In the genomic region with DNA sequence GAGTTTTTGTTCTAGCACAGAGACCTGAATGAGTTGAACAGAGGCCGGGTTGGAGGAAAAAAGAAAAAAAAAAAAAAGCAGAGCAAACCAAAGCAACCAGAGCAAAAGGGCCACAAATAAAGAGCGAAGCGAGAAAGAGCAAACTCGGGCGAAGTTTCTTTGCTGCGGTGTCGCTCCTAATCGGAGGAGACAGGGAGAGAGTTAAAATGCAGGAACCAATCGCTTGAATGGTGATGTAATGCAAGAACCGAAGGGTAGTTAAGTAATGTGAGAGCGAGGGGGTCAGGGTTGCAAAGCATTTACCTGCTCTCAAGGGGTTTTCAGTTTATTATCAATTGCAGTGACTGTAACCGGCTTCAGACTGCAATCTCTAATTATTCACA, we compare ENCODE assay signal across 7 cellular contexts.
A peak's percentile ranks its signal among the peaks of the same experiment; 100 is the strongest.
DNase-seq lines count a peak whose midpoint lies in the region; ATAC-seq, FAIRE-seq and TF ChIP-seq lines count a peak whose summit lies in the region.

No MANE protein-coding gene starts in this region.

- CTCF ChIA-PET in K562 (lab: Yijun Ruan, JAX; ENCODE audit: low intra/inter-chr PET ratio), result no interaction called here

- H2AFZ ChIP-seq in K562 (ENCODE audit: low read depth, low read length), result no peak overlapping the region

- H3K9me3 ChIP-seq in HUES64 (ENCODE audit: insufficient read depth, low read depth, low read length) (no peaks in the 10 kb centered on the region), K562 (replicated peaks; ENCODE audit: control insufficient read depth, insufficient read depth, low read depth, low read length) (no peaks in the 10 kb centered on the region)

- H3K79me2 ChIP-seq in K562 (ENCODE audit: control insufficient read depth, insufficient read depth, low read length), result no peaks in the 10 kb centered on the region

- TF ChIP-seq EP300 in K562 (IDR thresholded peaks at IDR 0.05; ENCODE audit: low read length), result no peak

- H3K9ac ChIP-seq in HUES64 (ENCODE audit: low read depth, low read length), result peak overlapping the region; percentile 88
- H3K9ac ChIP-seq in K562 (ENCODE audit: insufficient read depth in 1 of 2, low read depth in 2 of 2, low read length in 2 of 2), result no peak overlapping the region; a peak in 1 of 4 replicates

- 1% methylated on average over 11 of the region's 12 CpGs for WGBS in HUES64
- WGBS in K562 (ENCODE audit: insufficient coverage, low coverage, missing lambda C conversion rate), result 2% methylated on average over 11 of the region's 12 CpGs

- DNase-seq in K562 (ENCODE audit: extremely low read depth in 1 of 4, low spot score in 3 of 4) (peak in 1 of 4 experiments; percentile 13), iPS-NIHi7 (ENCODE audit: extremely low spot score) (peak; percentile 71), substantia nigra (lab: John Stamatoyannopoulos, UW) (peak in 7 of 49 donors; percentile 8 to 68 (median 43)), NCI-H526 (lab: John Stamatoyannopoulos, UW) (no peak), KBM-7 (no peak)

- POLR2A ChIA-PET in K562 (lab: Yijun Ruan, JAX), result no interaction called here

- ATAC-seq in K562, result peak; percentile 38; the same call in 1 of the 3 replicates
- ATAC-seq in GM19395 (IDR thresholded peaks at IDR 0.05; ENCODE audit: unreplicated experiment), result no peak

- peak overlapping the region; percentile 89 for H3K27ac ChIP-seq in HUES64 (ENCODE audit: low read depth, low read length)
- peak overlapping the region; percentile 60; the same call in 1 of the 3 replicates for H3K27ac ChIP-seq in K562 (ENCODE audit: extremely low read depth, low read depth, low read length)
- peak overlapping the region; percentile 98 for H3K27ac ChIP-seq in substantia nigra (ENCODE audit: low read depth, low read length, poor library complexity, severe bottlenecking)

- no peak for TF ChIP-seq CTCF in K562 (IDR thresholded peaks at IDR 0.05 in 2 of 3, conservative IDR thresholded peaks at IDR 0.05 in 1 of 3; ENCODE audit: insufficient read depth in 2 of 3, low read depth in 1 of 3, low read length in 3 of 3)

- peak overlapping the region; percentile 59 for H3K4me3 ChIP-seq in HUES64 (ENCODE audit: low read length)
- no peak overlapping the region for H3K4me3 ChIP-seq in K562

- TF ChIP-seq POLR2A in K562 (conservative IDR thresholded peaks at IDR 0.05), result no peak

- no peaks in the 10 kb centered on the region for H3K9me1 ChIP-seq in K562 (ENCODE audit: control insufficient read depth, insufficient read depth, low read length)

- no peak for FAIRE-seq in K562 (lab: Jason Lieb, UNC)

- TSS peak; percentile 79 for BruUV-seq in K562 (replicated peaks; lab: Mats Ljungman, UMichigan)

- no peak overlapping the region for H3K4me2 ChIP-seq in K562 (ENCODE audit: insufficient read depth, low read length)

- no peak for TF ChIP-seq RAD21 in K562 (CRISPR knock-in tag; conservative IDR thresholded peaks at IDR 0.05 in 1 of 2, IDR thresholded peaks at IDR 0.05 in 1 of 2)

- peaks cover 45% of the 10 kb centered on the region for H3K4me1 ChIP-seq in HUES64 (ENCODE audit: insufficient read depth, low read length)
- no peaks in the 10 kb centered on the region for H3K4me1 ChIP-seq in K562 (replicated peaks in 1 of 2; ENCODE audit: control insufficient read depth in 2 of 2, insufficient read depth in 2 of 2, low read length in 2 of 2)

- in situ Hi-C loops in K562 (cut with MboI) (no loop called here), KBM-7 (cut with MboI; ENCODE audit: low pct_unique_long_range_greater_than_20kb, low sequenced_read_pairs) (no loop called here)

- 0 out of 2 replicates have a peak, but pooled peaks cover 3% of the 10 kb centered on the region for H4K20me1 ChIP-seq in K562 (replicated peaks; ENCODE audit: control insufficient read depth, insufficient read depth, low read length)

- H3K27me3 ChIP-seq in HUES64 (ENCODE audit: insufficient read depth, low read length) (no peaks in the 10 kb centered on the region), K562 (ENCODE audit: control insufficient read depth in 2 of 2, insufficient read depth in 2 of 2, low read length in 2 of 2) (peaks cover 0 to 24% of the 10 kb centered on the region in 2 experiments; a peak in 4 of 5 replicates)

- no peaks in the 10 kb centered on the region for H3K36me3 ChIP-seq in HUES64 (ENCODE audit: insufficient read depth, low read length)
- no peaks in the 10 kb centered on the region for H3K36me3 ChIP-seq in K562 (ENCODE audit: control insufficient read depth, insufficient read depth, low read length)

- intact Hi-C loops in K562 (cut with micrococcal nuclease), result no loop called here

TF ChIP-seq in K562, 482 proteins besides CTCF, POLR2A, EP300 and RAD21:
- TF ChIP-seq, protein P1, sequence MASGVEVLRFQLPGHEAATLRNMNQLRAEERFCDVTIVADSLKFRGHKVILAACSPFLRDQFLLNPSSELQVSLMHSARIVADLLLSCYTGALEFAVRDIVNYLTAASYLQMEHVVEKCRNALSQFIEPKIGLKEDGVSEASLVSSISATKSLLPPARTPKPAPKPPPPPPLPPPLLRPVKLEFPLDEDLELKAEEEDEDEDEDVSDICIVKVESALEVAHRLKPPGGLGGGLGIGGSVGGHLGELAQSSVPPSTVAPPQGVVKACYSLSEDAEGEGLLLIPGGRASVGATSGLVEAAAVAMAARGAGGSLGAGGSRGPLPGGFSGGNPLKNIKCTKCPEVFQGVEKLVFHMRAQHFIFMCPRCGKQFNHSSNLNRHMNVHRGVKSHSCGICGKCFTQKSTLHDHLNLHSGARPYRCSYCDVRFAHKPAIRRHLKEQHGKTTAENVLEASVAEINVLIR (CRISPR knock-in tag; IDR thresholded peaks at IDR 0.05), result no peak
- TF ChIP-seq, protein P2, sequence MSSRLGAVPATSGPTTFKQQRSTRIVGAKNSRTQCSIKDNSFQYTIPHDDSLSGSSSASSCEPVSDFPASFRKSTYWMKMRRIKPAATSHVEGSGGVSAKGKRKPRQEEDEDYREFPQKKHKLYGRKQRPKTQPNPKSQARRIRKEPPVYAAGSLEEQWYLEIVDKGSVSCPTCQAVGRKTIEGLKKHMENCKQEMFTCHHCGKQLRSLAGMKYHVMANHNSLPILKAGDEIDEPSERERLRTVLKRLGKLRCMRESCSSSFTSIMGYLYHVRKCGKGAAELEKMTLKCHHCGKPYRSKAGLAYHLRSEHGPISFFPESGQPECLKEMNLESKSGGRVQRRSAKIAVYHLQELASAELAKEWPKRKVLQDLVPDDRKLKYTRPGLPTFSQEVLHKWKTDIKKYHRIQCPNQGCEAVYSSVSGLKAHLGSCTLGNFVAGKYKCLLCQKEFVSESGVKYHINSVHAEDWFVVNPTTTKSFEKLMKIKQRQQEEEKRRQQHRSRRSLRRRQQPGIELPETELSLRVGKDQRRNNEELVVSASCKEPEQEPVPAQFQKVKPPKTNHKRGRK (tag; IDR thresholded peaks at IDR 0.05), result peak; percentile 58
